In genomic region chr7:131604841-131605279, GRCh38 we compare ENCODE assay signal across 1 cellular context.
TF ChIP-seq lines count a peak whose summit lies in the region.

No MANE protein-coding gene starts in this region.

TF ChIP-seq in SK-N-SH, 30 proteins besides CTCF, POLR2A, EP300 and RAD21 (continued from another document):
- peak; percentile 88 for TF ChIP-seq REST (IDR thresholded peaks at IDR 0.05; ENCODE audit: low read depth, low read length)
- peak; percentile 100 for TF ChIP-seq PBX3 (IDR thresholded peaks at IDR 0.05)
- peak; percentile 81 for TF ChIP-seq ELF1 (IDR thresholded peaks at IDR 0.05)
- peak; percentile 96 for TF ChIP-seq MAX (IDR thresholded peaks at IDR 0.05; ENCODE audit: low read depth)
- peak; percentile 99 for TF ChIP-seq POLR2AphosphoS5 (IDR thresholded peaks at IDR 0.05; ENCODE audit: low read depth, low read length)
- TF ChIP-seq NRF1 (IDR thresholded peaks at IDR 0.05; ENCODE audit: low read depth, low read length), result no peak
- peak; percentile 99 for TF ChIP-seq RXRA (IDR thresholded peaks at IDR 0.05; ENCODE audit: borderline replicate concordance, low read depth)
- TF ChIP-seq FOXJ3 (CRISPR knock-in tag; IDR thresholded peaks at IDR 0.05), result no peak
- no peak for TF ChIP-seq EZH2phosphoT487 (IDR thresholded peaks at IDR 0.05; ENCODE audit: borderline replicate concordance, low read depth)
- TF ChIP-seq GATA2 (CRISPR knock-in tag; IDR thresholded peaks at IDR 0.05), result 0 out of 2 replicates have a peak, but pooled peaks have one; percentile 28
- TF ChIP-seq IRF3 (IDR thresholded peaks at IDR 0.05; ENCODE audit: low read depth, low read length), result no peak
- TF ChIP-seq TAF1 (IDR thresholded peaks at IDR 0.05; ENCODE audit: borderline replicate concordance, low read depth, low read length), result peak; percentile 79
- TF ChIP-seq NFIC (IDR thresholded peaks at IDR 0.05; ENCODE audit: borderline replicate concordance), result peak; percentile 99
- peak; percentile 20; the same call in 1 of the 2 replicates for TF ChIP-seq RCOR1 (IDR thresholded peaks at IDR 0.05; ENCODE audit: low read length)
- TF ChIP-seq TEAD4 (IDR thresholded peaks at IDR 0.05; ENCODE audit: borderline replicate concordance, insufficient read depth), result peak; percentile 100
- TF ChIP-seq TCF12 (IDR thresholded peaks at IDR 0.05), result peak; percentile 100
- TF ChIP-seq GABPA (IDR thresholded peaks at IDR 0.05; ENCODE audit: low read depth), result peak; percentile 56
